In the genomic region with DNA sequence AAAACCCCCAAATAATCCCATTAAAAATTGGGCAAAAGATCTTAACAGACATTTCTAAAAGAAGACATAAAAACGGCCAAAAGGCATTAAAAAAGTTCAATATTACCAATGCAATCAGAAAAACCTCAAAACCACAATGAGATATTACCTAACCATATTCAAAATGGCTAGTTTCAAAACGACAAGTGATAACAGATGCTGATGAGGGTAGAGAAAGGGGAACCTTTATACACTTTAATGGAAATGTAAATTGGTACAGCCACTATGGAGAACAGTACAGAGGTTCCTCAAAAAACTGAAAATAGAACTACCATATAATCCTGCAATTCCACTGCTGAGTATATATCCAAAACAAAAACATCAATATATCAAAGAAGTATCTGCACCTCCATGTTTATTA, we compare ENCODE assay signal across 20 cellular contexts. TPM values are rescaled to one million over a fixed set of nuclear protein-coding genes. Genes with fewer than 3 reads are reported as not detected.
"Had no signal": no experiment of that assay in that cellular context is flagged by ENCODE, and none has a peak within 500 bp of the region (broad histone marks: within the 10 kb centered on the region; RNA-seq: fewer than 3 reads in every experiment).

No MANE protein-coding gene starts in this region.

- H3K4me1 Mint-ChIP-seq: activated B cell treated with CpG ODN at 0.5 μM for 24 hours; activated naive CD4-positive, alpha-beta T cell treated with anti-CD3 and anti-CD28 coated beads, Interleukin-2, amount 10 ng/mL, durations not matched to agents 7 days and 5 days; central memory CD8-positive, alpha-beta T cell; stimulated activated memory B cell treated with anti-CD40 and anti-IgM and Interleukin-4, amounts not matched to agents 10 μg/mL and 1 μg/mL and 100 μg/mL, for 72 hours had no signal

- H3K4me3 Mint-ChIP-seq: activated B cell treated with CpG ODN at 0.5 μM for 24 hours; activated CD8-positive, alpha-beta T cell treated with anti-CD3 and anti-CD28 coated beads for 36 hours; activated naive CD4-positive, alpha-beta T cell treated with anti-CD3 and anti-CD28 coated beads, Interleukin-2, amount 10 ng/mL, durations not matched to agents 7 days and 5 days; activated T-cell treated with anti-CD3 and anti-CD28 coated beads, Interleukin-2, amount 50 U/mL, for 24 hours; central memory CD8-positive, alpha-beta T cell; nephron progenitor cell; stimulated activated memory B cell treated with anti-CD40 and anti-IgM and Interleukin-4, amounts not matched to agents 10 μg/mL and 1 μg/mL and 100 μg/mL, for 72 hours had no signal

- ATAC-seq: activated CD8-positive, alpha-beta T cell treated with anti-CD3 and anti-CD28 coated beads for 36 hours; gastrocnemius medialis; stimulated activated memory B cell treated with anti-CD40 and anti-IgM and Interleukin-4, amounts not matched to agents 10 μg/mL and 1 μg/mL and 100 μg/mL, for 72 hours had no signal

- H3K36me3 Mint-ChIP-seq: activated naive CD4-positive, alpha-beta T cell treated with anti-CD3 and anti-CD28 coated beads, Interleukin-2, amount 10 ng/mL, durations not matched to agents 7 days and 5 days; stimulated activated memory B cell treated with anti-CD40 and anti-IgM and Interleukin-4, amounts not matched to agents 10 μg/mL and 1 μg/mL and 100 μg/mL, for 72 hours had no signal

- H3K9me3 Mint-ChIP-seq: activated B cell treated with CpG ODN at 0.5 μM for 24 hours; activated CD8-positive, alpha-beta T cell treated with anti-CD3 and anti-CD28 coated beads for 36 hours; activated naive CD4-positive, alpha-beta T cell treated with anti-CD3 and anti-CD28 coated beads, Interleukin-2, amount 10 ng/mL, durations not matched to agents 7 days and 5 days; activated T-cell treated with anti-CD3 and anti-CD28 coated beads, Interleukin-2, amount 50 U/mL, for 24 hours; central memory CD8-positive, alpha-beta T cell had no signal

- H3K27ac Mint-ChIP-seq: activated B cell treated with CpG ODN at 0.5 μM for 24 hours; activated CD8-positive, alpha-beta T cell treated with anti-CD3 and anti-CD28 coated beads for 36 hours; activated naive CD4-positive, alpha-beta T cell treated with anti-CD3 and anti-CD28 coated beads, Interleukin-2, amount 10 ng/mL, durations not matched to agents 7 days and 5 days; activated T-cell treated with anti-CD3 and anti-CD28 coated beads, Interleukin-2, amount 50 U/mL, for 24 hours; nephron progenitor cell; stimulated activated memory B cell treated with anti-CD40 and anti-IgM and Interleukin-4, amounts not matched to agents 10 μg/mL and 1 μg/mL and 100 μg/mL, for 72 hours had no signal

- DNase-seq: activated B cell treated with CpG ODN at 0.5 μM for 24 hours; activated CD4-positive, alpha-beta T cell treated with anti-CD3 and anti-CD28 coated beads for 48 hours; activated CD8-positive, alpha-beta T cell treated with anti-CD3 and anti-CD28 coated beads for 36 hours; activated naive CD4-positive, alpha-beta T cell treated with anti-CD3 and anti-CD28 coated beads, Interleukin-2, amount 10 ng/mL, durations not matched to agents 7 days and 5 days; activated T-cell treated with anti-CD3 and anti-CD28 coated beads, Interleukin-2, amount 50 U/mL, for 24 hours; aorta; brain microvascular endothelial cell; colonic mucosa; erythroblast; gastrocnemius medialis; head of caudate nucleus; left ventricle myocardium inferior; nephron progenitor cell; nucleus accumbens; retina; spleen; stimulated activated CD4-positive, alpha-beta T cell treated with anti-CD3 and anti-CD28 coated beads, Interleukin-4, amount 100 ng/mL, for 4 hours; upper lobe of left lung had no signal

RNA-seq across cellular contexts. Expression of a gene that starts 6.2 kb away (rescaled TPM):
- total RNA-seq: activated B cell treated with CpG ODN at 0.5 μM for 24 hours; activated CD8-positive, alpha-beta T cell treated with anti-CD3 and anti-CD28 coated beads for 36 hours had no signal
